8 cellular contexts compared by ENCODE assay signal in genomic region chr3:50226888-50227389, GRCh38. TPM values are rescaled to one million over a fixed set of nuclear protein-coding genes. Genes with fewer than 3 reads are reported as not detected.
DNase-seq lines count a peak whose midpoint lies in the region; ATAC-seq, FAIRE-seq and TF ChIP-seq lines count a peak whose summit lies in the region.

No MANE protein-coding gene starts in this region.

- H3K27ac ChIP-seq in breast epithelium (peak overlapping the region; percentile 68 to 77), kidney (ENCODE audit: low read depth in 2 of 2, low read length in 2 of 2) (peak overlapping the region in 1 of 2 donors; percentile 23)

- TF ChIP-seq CTCF in breast epithelium (IDR thresholded peaks at IDR 0.05) (no peak), kidney (IDR thresholded peaks at IDR 0.05; ENCODE audit: borderline replicate concordance, extremely low read depth, insufficient read depth) (no peak)

- peaks cover 10% of the 10 kb centered on the region for H3K36me3 Mint-ChIP-seq in stimulated activated effector memory CD8-positive, alpha-beta T cell treated with anti-CD3 and anti-CD28 coated beads, Interleukin-12 subunit alpha, Interleukin-12 subunit beta, amount 100 ng/mL, for 72 hours

- intact Hi-C loops in breast epithelium (cut with DNase I; ENCODE audit: low total_unique reads) (loop anchor here (2.0 kb wide), 1 partner anchor 46 kb away; no protein-coding TSS in a partner anchor), kidney (cut with DNase I) (loop anchor here (5.0 kb wide), 1 partner anchor 45 kb away; no protein-coding TSS in a partner anchor)

- H3K9me3 ChIP-seq in breast epithelium = no peaks in the 10 kb centered on the region
- H3K9me3 ChIP-seq in kidney (ENCODE audit: control insufficient read depth in 1 of 2, low read length in 2 of 2) = no peaks in the 10 kb centered on the region

- H3K9me3 Mint-ChIP-seq in stimulated activated effector memory CD8-positive, alpha-beta T cell treated with anti-CD3 and anti-CD28 coated beads, Interleukin-12 subunit alpha, Interleukin-12 subunit beta, amount 100 ng/mL, for 72 hours = no peaks in the 10 kb centered on the region

- peak overlapping the region; percentile 99 for H3K4me3 Mint-ChIP-seq in stimulated activated effector memory CD8-positive, alpha-beta T cell treated with anti-CD3 and anti-CD28 coated beads, Interleukin-12 subunit alpha, Interleukin-12 subunit beta, amount 100 ng/mL, for 72 hours

- no peak for TF ChIP-seq POLR2A in breast epithelium (IDR thresholded peaks at IDR 0.05)

- H3K27ac Mint-ChIP-seq in stimulated activated effector memory CD8-positive, alpha-beta T cell treated with anti-CD3 and anti-CD28 coated beads, Interleukin-12 subunit alpha, Interleukin-12 subunit beta, amount 100 ng/mL, for 72 hours = peak overlapping the region; percentile 95

- no peaks in the 10 kb centered on the region for H3K36me3 ChIP-seq in breast epithelium
- no peaks in the 10 kb centered on the region for H3K36me3 ChIP-seq in kidney (ENCODE audit: control insufficient read depth in 1 of 2, insufficient read depth in 2 of 2, low read length in 2 of 2)

- H3K9ac ChIP-seq in kidney (ENCODE audit: low read length in 2 of 2) = peak overlapping the region; percentile 21 to 49

- H3K27me3 ChIP-seq in breast epithelium = no peaks in the 10 kb centered on the region

- FAIRE-seq in kidney (lab: Jason Lieb, UNC) = no peak

- ATAC-seq in HG03039 (IDR thresholded peaks at IDR 0.05; ENCODE audit: unreplicated experiment) = peak; percentile 15
- peak; percentile 49 for ATAC-seq in stimulated activated effector memory CD8-positive, alpha-beta T cell treated with anti-CD3 and anti-CD28 coated beads, Interleukin-12 subunit alpha, Interleukin-12 subunit beta, amount 100 ng/mL, for 72 hours

- H3K4me1 ChIP-seq in breast epithelium (peaks cover 0 to 3% of the 10 kb centered on the region in 2 donors), kidney (ENCODE audit: control insufficient read depth in 1 of 2, insufficient read depth in 1 of 2, low read depth in 1 of 2, low read length in 2 of 2) (peaks cover 0 to 21% of the 10 kb centered on the region in 2 donors)

- H3K4me3 ChIP-seq in breast epithelium (peak overlapping the region; percentile 59 to 71 (median 71)), kidney (ENCODE audit: low read length in 2 of 2) (peak overlapping the region; percentile 44 to 52)

- DNase-seq in activated T-cell treated with anti-CD3 and anti-CD28 coated beads for 24 hours (ENCODE audit: low read depth) (peak; percentile 34), RPMI7951 (ENCODE audit: low read depth) (peak; percentile 68), breast epithelium (ENCODE audit: low spot score in 2 of 2) (no peak), kidney (peak; percentile 86), ecto neural progenitor cell (ENCODE audit: low spot score) (no peak)
- DNase-seq in activated T-cell treated with anti-CD3 and anti-CD28 coated beads, Interleukin-2, amount 50 U/mL, for 1 hour = no peak
- DNase-seq in stimulated activated effector memory CD8-positive, alpha-beta T cell treated with anti-CD3 and anti-CD28 coated beads, Interleukin-12 subunit alpha, Interleukin-12 subunit beta, amount 100 ng/mL, for 72 hours (ENCODE audit: low spot score in 2 of 2) = peak in 1 of 2 donors; percentile 42

- peaks cover 46% of the 10 kb centered on the region for H3K4me1 Mint-ChIP-seq in stimulated activated effector memory CD8-positive, alpha-beta T cell treated with anti-CD3 and anti-CD28 coated beads, Interleukin-12 subunit alpha, Interleukin-12 subunit beta, amount 100 ng/mL, for 72 hours

RNA-seq across cellular contexts. Expression of gene GNAI2, which starts 9.1 kb away (rescaled TPM):
- 302 and 305 TPM in 2 replicates for total RNA-seq in RPMI7951 (2014; rRNA removed; shearing (Covaris generic))
- total RNA-seq in breast epithelium (100 to 1,000 TPM in 2 of 3 donors, 10 to 100 TPM in 1; 95.3 to 232 (median 162) TPM), kidney (245 TPM)
- polyA plus RNA-seq in kidney (ENCODE audit: insufficient read depth, low read depth, low replicate concordance) = 141 TPM

RNA-seq across cellular contexts. Expression of gene SLC38A3, which starts 21.9 kb away (rescaled TPM):
- not detected in 2 replicates for total RNA-seq in RPMI7951 (2014; rRNA removed; shearing (Covaris generic))
- total RNA-seq in breast epithelium (1 to 10 TPM in 1 of 3 donors, under 1 TPM in 1, not detected in 1; 0.98 to 2.5 TPM), kidney (1.6 TPM)
- 4.2 TPM for polyA plus RNA-seq in kidney (ENCODE audit: insufficient read depth, low read depth, low replicate concordance)

RNA-seq across cellular contexts. Expression of gene GNAT1, which starts 35.5 kb away (rescaled TPM):
- not detected in 2 replicates for total RNA-seq in RPMI7951 (2014; rRNA removed; shearing (Covaris generic))
- total RNA-seq in breast epithelium = not detected
- not detected for total RNA-seq in kidney
- not detected for polyA plus RNA-seq in kidney (ENCODE audit: insufficient read depth, low read depth, low replicate concordance)

RNA-seq across cellular contexts. Expression of gene SEMA3B, which starts 42.0 kb away (rescaled TPM):
- total RNA-seq in RPMI7951 (2014; rRNA removed; shearing (Covaris generic)) = 3.1 and 5.6 TPM in 2 replicates
- total RNA-seq in breast epithelium = 10 to 100 TPM; 10.1 to 17.6 (median 11.1) TPM
- 96.1 TPM for total RNA-seq in kidney
- 99.9 TPM for polyA plus RNA-seq in kidney (ENCODE audit: insufficient read depth, low read depth, low replicate concordance)

RNA-seq across cellular contexts. Expression of gene LSMEM2, which starts 51.9 kb away (rescaled TPM):
- total RNA-seq in RPMI7951 (2014; rRNA removed; shearing (Covaris generic)) = not detected in 2 replicates
- total RNA-seq in breast epithelium (not detected), kidney (0.22 TPM)
- 0.62 TPM for polyA plus RNA-seq in kidney (ENCODE audit: insufficient read depth, low read depth, low replicate concordance)

Comparison
In these comparisons a context has a peak if more than half of its experiments do, and no peak if none do; other contexts are left out.
1. DNase-seq: peak in activated T-cell treated with anti-CD3 and anti-CD28 coated beads for 24 hours (single experiment), RPMI7951 (single experiment) and kidney (single experiment); none in activated T-cell treated with anti-CD3 and anti-CD28 coated beads, Interleukin-2, amount 50 U/mL, for 1 hour (single experiment), breast epithelium (0 of 2) and ecto neural progenitor cell (single experiment).